ENCODE assay signal across 1 cellular context in the genomic region with DNA sequence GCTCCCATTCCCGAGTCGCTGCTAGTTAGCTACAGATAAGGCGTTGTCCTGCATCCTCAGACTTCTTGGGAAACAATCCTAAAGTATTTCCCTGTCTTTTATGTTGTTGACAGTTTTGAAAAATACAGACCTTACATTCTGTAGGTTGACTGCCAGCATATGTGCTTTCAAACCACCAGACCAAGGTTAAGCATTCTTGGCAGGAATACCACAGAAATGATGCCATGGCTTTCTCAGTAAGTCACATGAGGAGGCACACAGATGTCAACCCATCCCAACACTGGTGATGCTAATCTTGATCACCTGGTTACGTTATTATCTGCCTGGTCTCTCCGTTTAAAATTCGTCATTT.
TF ChIP-seq lines count a peak whose summit lies in the region.

No MANE protein-coding gene starts in this region.

TF ChIP-seq in H1, 55 proteins besides CTCF, POLR2A, EP300 and RAD21:
- no peak for TF ChIP-seq CTBP2 (IDR thresholded peaks at IDR 0.05; ENCODE audit: borderline replicate concordance, insufficient read depth, insufficient read length, low read length)
- no peak for TF ChIP-seq BCL11A (IDR thresholded peaks at IDR 0.05; ENCODE audit: low read depth in 2 of 2, low read length in 2 of 2)
TF ChIP-seq in H1: peak in this region for 0.
